1 cellular context compared by ENCODE assay signal in the genomic region with DNA sequence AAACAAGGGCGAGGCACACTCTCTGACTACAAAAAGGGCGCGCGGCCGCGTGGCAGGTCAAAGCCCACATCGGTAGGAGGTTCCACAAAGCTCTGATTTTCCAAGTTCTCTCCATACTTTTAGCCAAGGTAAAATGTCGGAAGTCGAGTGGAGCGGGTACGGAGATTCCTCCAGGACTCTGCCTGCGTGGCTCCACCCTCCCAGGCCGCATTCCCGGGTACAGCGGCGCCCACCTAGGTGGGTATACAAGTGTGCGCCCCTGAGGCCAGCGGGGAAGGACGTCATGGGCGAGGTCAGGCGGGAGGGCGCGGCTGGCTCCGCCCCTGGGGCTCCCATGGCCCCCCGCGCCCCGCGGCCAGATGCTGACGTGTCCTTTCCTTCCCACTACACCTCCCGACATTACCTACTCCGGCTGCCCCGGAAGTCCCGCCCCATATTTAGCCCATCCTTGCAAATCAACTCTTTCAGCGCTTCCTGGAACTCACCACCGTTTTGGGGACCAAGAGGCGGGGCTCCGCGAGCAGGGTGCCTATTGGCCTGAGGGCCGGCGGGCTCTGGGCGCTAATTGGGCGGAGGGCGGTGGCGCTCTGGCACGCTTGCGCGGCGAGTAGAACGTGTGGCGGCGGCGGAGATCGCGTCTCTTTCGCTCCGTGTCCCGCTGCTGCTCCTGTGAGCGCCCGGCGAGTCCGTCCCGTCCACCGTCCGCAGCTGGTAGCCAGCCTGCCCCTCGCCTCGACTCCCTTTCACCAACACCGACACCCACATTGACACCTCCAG.
TF ChIP-seq lines count a peak whose summit lies in the region.

SND1 (plus strand) TSS at position 639 of the 777 bp plus-strand sequence. CDS start 180 bp downstream, outside the sequence.

TF ChIP-seq in WTC11, 78 proteins besides CTCF, POLR2A, EP300 and RAD21 (continued from another document and continues in another):
- TF ChIP-seq ZNF317 (CRISPR knock-in tag; IDR thresholded peaks at IDR 0.05; ENCODE audit: borderline replicate concordance, low read depth) (no peak), IRF1 (CRISPR knock-in tag; IDR thresholded peaks at IDR 0.05) (0 out of 2 replicates have a peak, but pooled peaks have one; percentile 56), ZNF416 (CRISPR knock-in tag; IDR thresholded peaks at IDR 0.05) (0 out of 2 replicates have a peak, but pooled peaks have one; percentile 51), FOXK1 (CRISPR knock-in tag; IDR thresholded peaks at IDR 0.05) (peak; percentile 81), NR2C2 (CRISPR knock-in tag; IDR thresholded peaks at IDR 0.05) (no peak), PREB (CRISPR knock-in tag; IDR thresholded peaks at IDR 0.05; ENCODE audit: borderline replicate concordance) (no peak), ZNF396 (CRISPR knock-in tag; IDR thresholded peaks at IDR 0.05; ENCODE audit: borderline replicate concordance) (no peak), NR3C1 (CRISPR knock-in tag; conservative IDR thresholded peaks at IDR 0.05; ENCODE audit: low read depth) (no peak), ZNF671 (CRISPR knock-in tag; IDR thresholded peaks at IDR 0.05) (no peak), EMX1 (CRISPR knock-in tag; IDR thresholded peaks at IDR 0.05) (no peak), MLX (CRISPR knock-in tag; IDR thresholded peaks at IDR 0.05) (no peak), ZMAT4 (CRISPR knock-in tag; IDR thresholded peaks at IDR 0.05) (no peak), ZBTB21 (CRISPR knock-in tag; IDR thresholded peaks at IDR 0.05; ENCODE audit: borderline replicate concordance) (no peak), ERG (CRISPR knock-in tag; IDR thresholded peaks at IDR 0.05) (no peak), JAZF1 (CRISPR knock-in tag; IDR thresholded peaks at IDR 0.05) (no peak), CREB1 (CRISPR knock-in tag; IDR thresholded peaks at IDR 0.05) (no peak), AR (CRISPR knock-in tag; IDR thresholded peaks at IDR 0.05) (no peak), ATF2 (CRISPR knock-in tag; IDR thresholded peaks at IDR 0.05; ENCODE audit: borderline replicate concordance, low read depth) (no peak), ATF3 (CRISPR knock-in tag; conservative IDR thresholded peaks at IDR 0.05) (no peak), GABPB1 (CRISPR knock-in tag; IDR thresholded peaks at IDR 0.05) (peak; percentile 77), IRF2 (CRISPR knock-in tag; IDR thresholded peaks at IDR 0.05; ENCODE audit: borderline replicate concordance, low read depth) (no peak), ZNF263 (CRISPR knock-in tag; IDR thresholded peaks at IDR 0.05; ENCODE audit: low read depth) (no peak), NFYB (CRISPR knock-in tag; conservative IDR thresholded peaks at IDR 0.05; ENCODE audit: low read depth) (peak; percentile 89), ZNF138 (CRISPR knock-in tag; conservative IDR thresholded peaks at IDR 0.05) (no peak), MAX (CRISPR knock-in tag; IDR thresholded peaks at IDR 0.05) (peak; percentile 83), MYBL2 (CRISPR knock-in tag; IDR thresholded peaks at IDR 0.05) (no peak), ZNF121 (CRISPR knock-in tag; IDR thresholded peaks at IDR 0.05) (no peak)
- TF ChIP-seq, protein P1, sequence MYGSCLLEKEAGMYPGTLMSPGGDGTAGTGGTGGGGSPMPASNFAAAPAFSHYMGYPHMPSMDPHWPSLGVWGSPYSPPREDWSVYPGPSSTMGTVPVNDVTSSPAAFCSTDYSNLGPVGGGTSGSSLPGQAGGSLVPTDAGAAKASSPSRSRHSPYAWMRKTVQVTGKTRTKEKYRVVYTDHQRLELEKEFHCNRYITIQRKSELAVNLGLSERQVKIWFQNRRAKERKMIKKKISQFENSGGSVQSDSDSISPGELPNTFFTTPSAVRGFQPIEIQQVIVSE (CRISPR knock-in tag; IDR thresholded peaks at IDR 0.05; ENCODE audit: borderline replicate concordance) = no peak
- TF ChIP-seq, protein P2, sequence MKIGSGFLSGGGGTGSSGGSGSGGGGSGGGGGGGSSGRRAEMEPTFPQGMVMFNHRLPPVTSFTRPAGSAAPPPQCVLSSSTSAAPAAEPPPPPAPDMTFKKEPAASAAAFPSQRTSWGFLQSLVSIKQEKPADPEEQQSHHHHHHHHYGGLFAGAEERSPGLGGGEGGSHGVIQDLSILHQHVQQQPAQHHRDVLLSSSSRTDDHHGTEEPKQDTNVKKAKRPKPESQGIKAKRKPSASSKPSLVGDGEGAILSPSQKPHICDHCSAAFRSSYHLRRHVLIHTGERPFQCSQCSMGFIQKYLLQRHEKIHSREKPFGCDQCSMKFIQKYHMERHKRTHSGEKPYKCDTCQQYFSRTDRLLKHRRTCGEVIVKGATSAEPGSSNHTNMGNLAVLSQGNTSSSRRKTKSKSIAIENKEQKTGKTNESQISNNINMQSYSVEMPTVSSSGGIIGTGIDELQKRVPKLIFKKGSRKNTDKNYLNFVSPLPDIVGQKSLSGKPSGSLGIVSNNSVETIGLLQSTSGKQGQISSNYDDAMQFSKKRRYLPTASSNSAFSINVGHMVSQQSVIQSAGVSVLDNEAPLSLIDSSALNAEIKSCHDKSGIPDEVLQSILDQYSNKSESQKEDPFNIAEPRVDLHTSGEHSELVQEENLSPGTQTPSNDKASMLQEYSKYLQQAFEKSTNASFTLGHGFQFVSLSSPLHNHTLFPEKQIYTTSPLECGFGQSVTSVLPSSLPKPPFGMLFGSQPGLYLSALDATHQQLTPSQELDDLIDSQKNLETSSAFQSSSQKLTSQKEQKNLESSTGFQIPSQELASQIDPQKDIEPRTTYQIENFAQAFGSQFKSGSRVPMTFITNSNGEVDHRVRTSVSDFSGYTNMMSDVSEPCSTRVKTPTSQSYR (CRISPR knock-in tag; IDR thresholded peaks at IDR 0.05) = no peak
- TF ChIP-seq, protein P3, sequence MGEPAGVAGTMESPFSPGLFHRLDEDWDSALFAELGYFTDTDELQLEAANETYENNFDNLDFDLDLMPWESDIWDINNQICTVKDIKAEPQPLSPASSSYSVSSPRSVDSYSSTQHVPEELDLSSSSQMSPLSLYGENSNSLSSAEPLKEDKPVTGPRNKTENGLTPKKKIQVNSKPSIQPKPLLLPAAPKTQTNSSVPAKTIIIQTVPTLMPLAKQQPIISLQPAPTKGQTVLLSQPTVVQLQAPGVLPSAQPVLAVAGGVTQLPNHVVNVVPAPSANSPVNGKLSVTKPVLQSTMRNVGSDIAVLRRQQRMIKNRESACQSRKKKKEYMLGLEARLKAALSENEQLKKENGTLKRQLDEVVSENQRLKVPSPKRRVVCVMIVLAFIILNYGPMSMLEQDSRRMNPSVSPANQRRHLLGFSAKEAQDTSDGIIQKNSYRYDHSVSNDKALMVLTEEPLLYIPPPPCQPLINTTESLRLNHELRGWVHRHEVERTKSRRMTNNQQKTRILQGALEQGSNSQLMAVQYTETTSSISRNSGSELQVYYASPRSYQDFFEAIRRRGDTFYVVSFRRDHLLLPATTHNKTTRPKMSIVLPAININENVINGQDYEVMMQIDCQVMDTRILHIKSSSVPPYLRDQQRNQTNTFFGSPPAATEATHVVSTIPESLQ (CRISPR knock-in tag; IDR thresholded peaks at IDR 0.05) = no peak
- TF ChIP-seq, protein P4, sequence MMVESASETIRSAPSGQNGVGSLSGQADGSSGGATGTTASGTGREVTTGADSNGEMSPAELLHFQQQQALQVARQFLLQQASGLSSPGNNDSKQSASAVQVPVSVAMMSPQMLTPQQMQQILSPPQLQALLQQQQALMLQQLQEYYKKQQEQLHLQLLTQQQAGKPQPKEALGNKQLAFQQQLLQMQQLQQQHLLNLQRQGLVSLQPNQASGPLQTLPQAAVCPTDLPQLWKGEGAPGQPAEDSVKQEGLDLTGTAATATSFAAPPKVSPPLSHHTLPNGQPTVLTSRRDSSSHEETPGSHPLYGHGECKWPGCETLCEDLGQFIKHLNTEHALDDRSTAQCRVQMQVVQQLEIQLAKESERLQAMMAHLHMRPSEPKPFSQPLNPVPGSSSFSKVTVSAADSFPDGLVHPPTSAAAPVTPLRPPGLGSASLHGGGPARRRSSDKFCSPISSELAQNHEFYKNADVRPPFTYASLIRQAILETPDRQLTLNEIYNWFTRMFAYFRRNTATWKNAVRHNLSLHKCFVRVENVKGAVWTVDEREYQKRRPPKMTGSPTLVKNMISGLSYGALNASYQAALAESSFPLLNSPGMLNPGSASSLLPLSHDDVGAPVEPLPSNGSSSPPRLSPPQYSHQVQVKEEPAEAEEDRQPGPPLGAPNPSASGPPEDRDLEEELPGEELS (CRISPR knock-in tag; IDR thresholded peaks at IDR 0.05) = no peak; the same call in 1 of the 2 replicates
